Comparison of ENCODE assay signal across 16 cellular contexts in genomic region chr6:10420546-10421507, GRCh38. TPM values are rescaled to one million over a fixed set of nuclear protein-coding genes. Genes with fewer than 3 reads are reported as not detected.
DNase-seq lines count a peak whose midpoint lies in the region; ATAC-seq, FAIRE-seq and TF ChIP-seq lines count a peak whose summit lies in the region.
"Had no signal": no experiment of that assay in that cellular context is flagged by ENCODE, and none has a peak within 500 bp of the region (broad histone marks: within the 10 kb centered on the region; RNA-seq: fewer than 3 reads in every experiment).

No MANE protein-coding gene starts in this region.

- peak overlapping the region; percentile 86 for H3K4me2 ChIP-seq in neuronal stem cell (ENCODE audit: insufficient read depth, low read length, poor library complexity, severe bottlenecking)
- H3K4me2 ChIP-seq: BLaER1 had no signal

- DNase-seq in GM10266 (ENCODE audit: extremely low spot score) (peak; percentile 17), NT2/D1 (ENCODE audit: low read depth, low spot score) (no peak), epithelial cell of proximal tubule (ENCODE audit: low read depth) (no peak), neuronal stem cell (ENCODE audit: low spot score) (no peak), HTR-8/SVneo (ENCODE audit: insufficient read length, low spot score) (no peak), prostate gland (ENCODE audit: low spot score) (no peak), anterior cingulate cortex (lab: John Stamatoyannopoulos, UW) (no peak)
- DNase-seq: activated CD4-positive, alpha-beta T cell treated with anti-CD3 and anti-CD28 coated beads, Interleukin-2, amount 50 U/mL, for 4 hours; aorta; DMS79; gastrocnemius medialis; kidney glomerular epithelial cell; NCI-H345 had no signal

- TF ChIP-seq POLR2A in prostate gland (IDR thresholded peaks at IDR 0.05): no peak

- no peak for FAIRE-seq in HTR-8/SVneo (lab: Jason Lieb, UNC)

- no peak overlapping the region for H4K91ac ChIP-seq in neuronal stem cell (ENCODE audit: low read depth, low read length, poor library complexity)

- H4K8ac ChIP-seq in neuronal stem cell (ENCODE audit: low read depth, low read length): no peak overlapping the region

- peak overlapping the region; percentile 11 for H3K23ac ChIP-seq in neuronal stem cell (ENCODE audit: low read depth, low read length, poor library complexity)

- peak overlapping the region; percentile 93 for H3K18ac ChIP-seq in neuronal stem cell (ENCODE audit: low read length)

- TF ChIP-seq CTCF in GM10266 (IDR thresholded peaks at IDR 0.05; ENCODE audit: control insufficient read depth, insufficient read depth, low read depth, missing control alignments): no peak
- peak; percentile 30 for TF ChIP-seq CTCF in epithelial cell of proximal tubule (conservative IDR thresholded peaks at IDR 0.05; ENCODE audit: low read depth, low read length)
- TF ChIP-seq CTCF in prostate gland (IDR thresholded peaks at IDR 0.05): no peak

- no peak overlapping the region for H2BK120ac ChIP-seq in neuronal stem cell (ENCODE audit: low read depth, low read length)

- no peak overlapping the region for H2BK5ac ChIP-seq in neuronal stem cell (ENCODE audit: low read length)

- no peaks in the 10 kb centered on the region for H3K79me1 ChIP-seq in neuronal stem cell (ENCODE audit: low read depth, low read length)

- H2AFZ ChIP-seq in neuronal stem cell (ENCODE audit: low read length): peak overlapping the region; percentile 77

- no peak for ATAC-seq in GM21528 (IDR thresholded peaks at IDR 0.05; ENCODE audit: low FRiP score, unreplicated experiment)
- ATAC-seq: gastrocnemius medialis had no signal

- no peak overlapping the region for H3K14ac ChIP-seq in neuronal stem cell (ENCODE audit: low read length)

- H3K4me3 ChIP-seq in NT2/D1 (ENCODE audit: insufficient read length, low read depth): peak overlapping the region; percentile 19
- H3K4me3 ChIP-seq in epithelial cell of proximal tubule (ENCODE audit: low read depth, low read length): no peak overlapping the region
- H3K4me3 ChIP-seq in neuronal stem cell (ENCODE audit: low read length in 2 of 2): peak overlapping the region in 1 of 2 donors; percentile 72
- no peak overlapping the region for H3K4me3 ChIP-seq in prostate gland
- H3K4me3 ChIP-seq: BLaER1, gastrocnemius medialis, HAP-1 had no signal

- H3K4ac ChIP-seq in neuronal stem cell (ENCODE audit: low read length): no peak overlapping the region

- peak overlapping the region; percentile 41 for H2BK12ac ChIP-seq in neuronal stem cell (ENCODE audit: low read length)

- H3K27ac ChIP-seq in neuronal stem cell (replicated peaks; ENCODE audit: low read length) (no peak overlapping the region), prostate gland (no peak overlapping the region)
- H3K27ac ChIP-seq: BLaER1, gastrocnemius medialis had no signal

- no CpG with 5 or more reads among the region's 51 CpGs for WGBS in neuronal stem cell (ENCODE audit: extremely low coverage in 2 of 2, insufficient read length in 2 of 2, insufficient replicate concordance in 1 of 2), 2 donors
- WGBS in prostate gland: 54% methylated on average over 51 of the region's 51 CpGs

- H3K4me1 ChIP-seq in NT2/D1 (ENCODE audit: insufficient read depth, insufficient read length) (peaks cover 19% of the 10 kb centered on the region), neuronal stem cell (ENCODE audit: control insufficient read depth in 2 of 2, insufficient read depth in 1 of 2, low read depth in 1 of 2, low read length in 2 of 2) (peaks cover 0 to 17% of the 10 kb centered on the region in 2 donors), prostate gland (replicated peaks) (no peaks in the 10 kb centered on the region)
- H3K4me1 ChIP-seq: HAP-1 had no signal

- H3K9me3 ChIP-seq in NT2/D1 (ENCODE audit: insufficient read depth, low read length) (no peaks in the 10 kb centered on the region), neuronal stem cell (replicated peaks in 1 of 2; ENCODE audit: control insufficient read depth in 2 of 2, insufficient read depth in 1 of 2, low read depth in 1 of 2, low read length in 2 of 2) (peaks cover 0 to 2% of the 10 kb centered on the region in 2 donors), prostate gland (no peaks in the 10 kb centered on the region)
- H3K9me3 ChIP-seq: gastrocnemius medialis, HAP-1 had no signal

- H3K27me3 ChIP-seq in NT2/D1 (ENCODE audit: insufficient read depth, insufficient read length) (peaks cover 94% of the 10 kb centered on the region), neuronal stem cell (ENCODE audit: control insufficient read depth in 3 of 3, insufficient read depth in 3 of 3, low read depth in 1 of 3, low read length in 3 of 3) (peaks cover 74 to 100% (median 100%) of the 10 kb centered on the region in 3 experiments), prostate gland (replicated peaks; ENCODE audit: insufficient read depth) (peaks cover 11% of the 10 kb centered on the region)

- no peak overlapping the region for H2BK15ac ChIP-seq in neuronal stem cell (ENCODE audit: low read length)

- H2AK5ac ChIP-seq in neuronal stem cell (ENCODE audit: low read depth, low read length): no peak overlapping the region

- H3K9ac ChIP-seq in NT2/D1 (ENCODE audit: insufficient read length, low read depth) (peak overlapping the region; percentile 59), neuronal stem cell (ENCODE audit: low read depth, low read length, poor library complexity) (peak overlapping the region; percentile 81)
- H3K9ac ChIP-seq: BLaER1 had no signal

- no peaks in the 10 kb centered on the region for H3K36me3 ChIP-seq in NT2/D1 (ENCODE audit: insufficient read depth, insufficient read length, low read length)
- no peaks in the 10 kb centered on the region for H3K36me3 ChIP-seq in neuronal stem cell (replicated peaks in 1 of 2; ENCODE audit: control insufficient read depth in 2 of 2, insufficient read depth in 2 of 2, low read length in 2 of 2)
- no peaks in the 10 kb centered on the region for H3K36me3 ChIP-seq in prostate gland
- H3K36me3 ChIP-seq: BLaER1, gastrocnemius medialis, HAP-1 had no signal

- intact Hi-C loops in prostate gland (cut with DNase I): no loop called here

RNA-seq across cellular contexts. Expression of gene TFAP2A, which starts 6.0 kb away (rescaled TPM):
- total RNA-seq in epithelial cell of proximal tubule (6.4 and 17.8 TPM in 2 replicates), prostate gland (10 to 100 TPM; 16.0 to 20.4 TPM)
- polyA plus RNA-seq in neuronal stem cell (2013, experiment 1 of 2): 0.53 TPM
- polyA plus RNA-seq in neuronal stem cell (2013, experiment 2 of 2): 0.54 TPM
- total RNA-seq: gastrocnemius medialis had no signal
